In the genomic region with DNA sequence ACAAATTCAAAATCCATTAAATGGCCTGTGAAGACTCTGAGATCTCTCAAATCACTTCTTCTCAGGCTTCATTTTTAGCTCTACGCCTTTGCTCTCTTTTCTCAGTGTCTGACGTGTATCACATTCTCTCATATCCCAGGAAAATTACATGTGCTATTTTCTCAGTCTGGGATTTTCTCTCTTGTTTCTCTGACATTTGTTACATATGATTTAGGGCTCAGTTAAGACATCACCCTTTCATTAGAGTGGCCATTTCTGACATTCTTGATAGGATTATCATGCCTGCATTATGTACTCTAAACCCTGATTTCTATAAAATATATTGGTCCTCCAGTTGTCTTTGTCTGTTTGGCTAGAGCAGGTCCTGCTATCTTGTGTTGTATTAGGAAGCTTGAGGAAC, we compare ENCODE assay signal across 9 cellular contexts.
"Had no signal": no experiment of that assay in that cellular context is flagged by ENCODE, and none has a peak within 500 bp of the region (broad histone marks: within the 10 kb centered on the region; RNA-seq: fewer than 3 reads in every experiment).

No MANE protein-coding gene starts in this region.

- H3K36me3 ChIP-seq: HAP-1 had no signal

- DNase-seq: GM23248, GOT3, H7, H9, HCEC 1CT, HFFc6 had no signal

- H3K9me3 ChIP-seq: HAP-1 had no signal

- H3K27ac ChIP-seq: GM23248 had no signal

- ATAC-seq: GM23338, HCT116 had no signal

- H3K4me3 ChIP-seq: GM23248, GM23338, HAP-1 had no signal

- H2AFZ ChIP-seq: GM23248, GM23338 had no signal

- H3K9ac ChIP-seq: GM23248 had no signal

- H3K4me2 ChIP-seq: GM23338 had no signal
